8 cellular contexts compared by ENCODE assay signal in genomic region chr1:149843302-149844041, GRCh38. TPM values are rescaled to one million over a fixed set of nuclear protein-coding genes. Genes with fewer than 3 reads are reported as not detected.
DNase-seq lines count a peak whose midpoint lies in the region; ATAC-seq and TF ChIP-seq lines count a peak whose summit lies in the region.

No MANE protein-coding gene starts in this region.

- no peaks in the 10 kb centered on the region for H3K9me3 Mint-ChIP-seq in endodermal cell

- H3K9me3 ChIP-seq in ES-I3 (ENCODE audit: control insufficient read depth, insufficient read depth, low read length) (no peaks in the 10 kb centered on the region), endodermal cell (ENCODE audit: control insufficient read depth, low read length) (no peaks in the 10 kb centered on the region), neural cell (ENCODE audit: low read length) (no peaks in the 10 kb centered on the region)

- TF ChIP-seq CTCF in endodermal cell (conservative IDR thresholded peaks at IDR 0.05) (no peak), neural cell (IDR thresholded peaks at IDR 0.05; ENCODE audit: poor library complexity, severe bottlenecking) (no peak)

- H3K27me3 Mint-ChIP-seq in endodermal cell (ENCODE audit: insufficient read depth): no peaks in the 10 kb centered on the region

- 0 to 1% methylated on average over 5 to 13 of the region's 29 CpGs for WGBS in endodermal cell (ENCODE audit: insufficient coverage in 1 of 2, insufficient read length in 1 of 2), 2 experiments

- H2AFZ ChIP-seq in neural cell (ENCODE audit: low read depth, low read length): no peak overlapping the region

- H3K36me3 ChIP-seq in ES-I3 (ENCODE audit: insufficient read depth, low read length) (no peaks in the 10 kb centered on the region; the same call in 1 of the 2 replicates), endodermal cell (ENCODE audit: control insufficient read depth, insufficient read depth, low read length) (no peaks in the 10 kb centered on the region), neural cell (ENCODE audit: insufficient read depth, low read length) (no peaks in the 10 kb centered on the region)

- no peak for TF ChIP-seq EP300 in neural cell (conservative IDR thresholded peaks at IDR 0.05; ENCODE audit: poor library complexity, severe bottlenecking)

- DNase-seq in RKO (ENCODE audit: low spot score) (peak; percentile 48), endodermal cell (peak; percentile 38), cortex of kidney (lab: John Stamatoyannopoulos, UW) (no peak), globus pallidus (ENCODE audit: low spot score) (no peak)

- no peak for ATAC-seq in HG03095 (IDR thresholded peaks at IDR 0.05; ENCODE audit: unreplicated experiment)
- ATAC-seq in HG02588 (IDR thresholded peaks at IDR 0.05; ENCODE audit: unreplicated experiment): no peak

- H3K4me3 Mint-ChIP-seq in endodermal cell: peak overlapping the region; percentile 82

- H3K4me3 ChIP-seq in endodermal cell (ENCODE audit: low read length) (peak overlapping the region; percentile 84), neural cell (ENCODE audit: low read length) (peak overlapping the region; percentile 74)

- H3K9me2 ChIP-seq in neural cell (ENCODE audit: insufficient read depth, low read length): no peaks in the 10 kb centered on the region

- H3F3A ChIP-seq in neural cell (ENCODE audit: insufficient read depth, low read length, poor library complexity, severe bottlenecking): no peaks in the 10 kb centered on the region

- no peaks in the 10 kb centered on the region for H3K36me3 Mint-ChIP-seq in endodermal cell (ENCODE audit: low read depth)

- H3K27me3 ChIP-seq in endodermal cell (ENCODE audit: control insufficient read depth, insufficient read depth, low read length, poor library complexity, severe bottlenecking): no peaks in the 10 kb centered on the region
- no peaks in the 10 kb centered on the region for H3K27me3 ChIP-seq in neural cell (ENCODE audit: insufficient read depth, low read depth, low read length)

- H3K79me2 ChIP-seq in neural cell (replicated peaks; ENCODE audit: insufficient read depth, low read length): peaks cover 50% of the 10 kb centered on the region

- H4K20me1 ChIP-seq in neural cell (ENCODE audit: insufficient read depth): no peaks in the 10 kb centered on the region

- peak overlapping the region; percentile 78 for H3K4me2 ChIP-seq in neural cell (ENCODE audit: low read length)

- H3K27ac ChIP-seq in endodermal cell (ENCODE audit: low read depth, low read length) (peak overlapping the region; percentile 34), neural cell (ENCODE audit: low read length) (peak overlapping the region; percentile 74)

- H3K4me1 ChIP-seq in ES-I3 (ENCODE audit: insufficient read depth, low read length) (peaks cover 24% of the 10 kb centered on the region), endodermal cell (ENCODE audit: control insufficient read depth, insufficient read depth, low read length) (no peaks in the 10 kb centered on the region)

- H3K4me1 Mint-ChIP-seq in endodermal cell: peaks cover 27% of the 10 kb centered on the region

- H3K9ac ChIP-seq in ES-I3 (ENCODE audit: low read depth, low read length) (peak overlapping the region; percentile 90), endodermal cell (ENCODE audit: extremely low read depth, low read length, poor library complexity, severe bottlenecking) (peak overlapping the region; percentile 79), neural cell (ENCODE audit: low read length) (peak overlapping the region; percentile 69)

- peak overlapping the region; percentile 95 for H3K27ac Mint-ChIP-seq in endodermal cell

- TF ChIP-seq RAD21 in neural cell (conservative IDR thresholded peaks at IDR 0.05): no peak

TF ChIP-seq in neural cell, 6 proteins besides CTCF, POLR2A, EP300 and RAD21:
- TF ChIP-seq POLR2AphosphoS5 (IDR thresholded peaks at IDR 0.05): no peak
- TF ChIP-seq EZH2 (IDR thresholded peaks at IDR 0.05; ENCODE audit: borderline replicate concordance, insufficient read depth, low read length, poor library complexity, severe bottlenecking): no peak
- no peak for TF ChIP-seq MXI1 (conservative IDR thresholded peaks at IDR 0.05; ENCODE audit: poor library complexity, severe bottlenecking)
- no peak for TF ChIP-seq SMC3 (conservative IDR thresholded peaks at IDR 0.05; ENCODE audit: poor library complexity)
- no peak for TF ChIP-seq TAF1 (IDR thresholded peaks at IDR 0.05; ENCODE audit: low read depth)
- no peak for TF ChIP-seq REST (IDR thresholded peaks at IDR 0.05; ENCODE audit: borderline replicate concordance)
TF ChIP-seq in neural cell: peak in this region for 0.

RNA-seq across cellular contexts. Expression of gene BOLA1, which starts 55.9 kb away (rescaled TPM):
- 10 to 100 TPM; 10.2 to 14.7 TPM for total RNA-seq in endodermal cell
- polyA plus RNA-seq in endodermal cell (2013, experiment 1 of 2): 4.1 TPM
- 3.6 TPM for polyA plus RNA-seq in endodermal cell (2013, experiment 2 of 2)
- 19.6 and 26.3 TPM in 2 replicates for polyA plus RNA-seq in neural cell
- polyA minus RNA-seq in neural cell: 8.6 and 9.0 TPM in 2 replicates

Comparison
In these comparisons a context has a peak if more than half of its experiments do, and no peak if none do; other contexts are left out.
1. DNase-seq: peak in RKO (single experiment) and endodermal cell (single experiment); none in cortex of kidney (single experiment) and globus pallidus (single experiment).
2. Peak in every context shown above with its lines, with median percentiles within 50 percentile points of each other: H3K9ac ChIP-seq.